28 cellular contexts compared by ENCODE assay signal in genomic region chr10:128393546-128393945, GRCh38.
"Had no signal": no experiment of that assay in that cellular context is flagged by ENCODE, and none has a peak within 500 bp of the region (broad histone marks: within the 10 kb centered on the region; RNA-seq: fewer than 3 reads in every experiment).

No MANE protein-coding gene starts in this region.

- H3K4me3 ChIP-seq: MG63 had no signal

- H3K9me3 ChIP-seq: MG63 had no signal

- H3K9ac ChIP-seq: KMS-11 had no signal

- H3K27me3 ChIP-seq: MG63 had no signal

- H3K4me2 ChIP-seq: KMS-11 had no signal

- H3K36me3 ChIP-seq: MG63 had no signal

- DNase-seq: Karpas-422, Kasumi-1, KBM-7, KG1, MG63, MM.1S, MV-4-11, NCI-H1048, NCI-H1092, NCI-H1105, NCI-H1417 treated with DMSO at 0.1 percent for 48 hours, NCI-H1436, NCI-H1436 treated with DMSO at 0.1 percent for 48 hours, NCI-H146, NCI-H1694, NCI-H1694 treated with DMSO at 0.1 percent for 48 hours, NCI-H1930, NCI-H2029, NCI-H2029 treated with DMSO at 0.1 percent for 48 hours, NCI-H2081, NCI-H2081 treated with DMSO at 0.1 percent for 48 hours, NCI-H2107, NCI-H2227 treated with DMSO at 0.1 percent for 48 hours, NCI-H226, NCI-H446, NCI-H446 treated with DMSO at 0.1 percent for 48 hours, NCI-H510A had no signal

- H3K27ac ChIP-seq: KMS-11 had no signal
